In genomic region chr9:136694163-136694864, GRCh38 we compare ENCODE assay signal across 10 cellular contexts. TPM values are rescaled to one million over a fixed set of nuclear protein-coding genes. Genes with fewer than 3 reads are reported as not detected.
DNase-seq lines count a peak whose midpoint lies in the region; ATAC-seq and TF ChIP-seq lines count a peak whose summit lies in the region.
"Had no signal": no experiment of that assay in that cellular context is flagged by ENCODE, and none has a peak within 500 bp of the region (broad histone marks: within the 10 kb centered on the region; RNA-seq: fewer than 3 reads in every experiment).

No MANE protein-coding gene starts in this region.

- peaks cover 18% of the 10 kb centered on the region; the same call in 1 of the 2 replicates for H3K27me3 ChIP-seq in OCI-LY1 (ENCODE audit: insufficient read depth, low read length)

- no peaks in the 10 kb centered on the region for H3K9me2 ChIP-seq in OCI-LY1 (ENCODE audit: low read depth, low read length)

- no peaks in the 10 kb centered on the region for H3K36me3 Mint-ChIP-seq in chondrocyte (ENCODE audit: low read depth)

- no peaks in the 10 kb centered on the region for H3K4me1 Mint-ChIP-seq in chondrocyte (ENCODE audit: low read depth)

- peak; percentile 67 for DNase-seq in ELF-1 (ENCODE audit: low read depth, low spot score)
- DNase-seq in chondrocyte (ENCODE audit: low spot score) = no peak
- DNase-seq in medulla oblongata (ENCODE audit: extremely low spot score) = peak; percentile 35
- DNase-seq in foreskin melanocyte = no peak
- no peak for DNase-seq in SIG-M5 treated with dmso at 0.1 percent for 504 hours (lab: John Stamatoyannopoulos, UW; ENCODE audit: unreplicated experiment)

- H3K36me3 ChIP-seq in OCI-LY1 (ENCODE audit: insufficient read depth, low read length) = no peaks in the 10 kb centered on the region
- H3K36me3 ChIP-seq: HAP-1 had no signal

- no peak for ATAC-seq in GM21786 (IDR thresholded peaks at IDR 0.05; ENCODE audit: unreplicated experiment)

- no peak overlapping the region for H3K4me3 Mint-ChIP-seq in chondrocyte (ENCODE audit: unreplicated experiment)

- H3K27me3 Mint-ChIP-seq in chondrocyte (ENCODE audit: low read depth) = peaks cover 6% of the 10 kb centered on the region

- no peaks in the 10 kb centered on the region for H3K9me3 Mint-ChIP-seq in chondrocyte (ENCODE audit: low read depth)

- peak overlapping the region; percentile 61 for H3K27ac ChIP-seq in 22Rv1
- no peak overlapping the region for H3K27ac ChIP-seq in OCI-LY1 (ENCODE audit: low read depth, low read length, poor library complexity, severe bottlenecking)

- H3K4me3 ChIP-seq in OCI-LY1 (ENCODE audit: low read depth, low read length, poor library complexity, severe bottlenecking) = no peak overlapping the region
- H3K4me3 ChIP-seq: HAP-1 had no signal

- no peak overlapping the region for H3K27ac Mint-ChIP-seq in chondrocyte (ENCODE audit: unreplicated experiment)

- no peaks in the 10 kb centered on the region for H3K9me3 ChIP-seq in OCI-LY1 (ENCODE audit: low read length)
- H3K9me3 ChIP-seq: HAP-1 had no signal

- H4K20me1 ChIP-seq in OCI-LY1 (ENCODE audit: insufficient read depth, low read length) = no peaks in the 10 kb centered on the region

- no peak overlapping the region for H2AFZ ChIP-seq in OCI-LY1 (ENCODE audit: low read length)

- no peak overlapping the region for H3K9ac ChIP-seq in OCI-LY1 (ENCODE audit: low read length)

- peak; percentile 95 for TF ChIP-seq CTCF in 22Rv1 (IDR thresholded peaks at IDR 0.05)
- peak; percentile 34 for TF ChIP-seq CTCF in OCI-LY1 (IDR thresholded peaks at IDR 0.05; ENCODE audit: low read length)
- TF ChIP-seq CTCF in chondrocyte (IDR thresholded peaks at IDR 0.05) = peak; percentile 81

- peaks cover 13% of the 10 kb centered on the region for H3K4me1 ChIP-seq in OCI-LY1 (ENCODE audit: insufficient read depth, low read length, severe bottlenecking)
- H3K4me1 ChIP-seq: HAP-1 had no signal

- H3F3A ChIP-seq in OCI-LY1 (ENCODE audit: insufficient read depth, low read length) = no peaks in the 10 kb centered on the region

- H3K79me2 ChIP-seq in OCI-LY1 (ENCODE audit: insufficient read depth, low read length) = no peaks in the 10 kb centered on the region

- no peak overlapping the region for H3K4me2 ChIP-seq in OCI-LY1 (ENCODE audit: low read length)

RNA-seq across cellular contexts. Expression of gene AGPAT2, which starts 7.1 kb away (rescaled TPM):
- total RNA-seq in chondrocyte = 23.4 to 39.8 TPM (median 39.1 TPM) in 3 replicates

RNA-seq across cellular contexts. Expression of gene DIPK1B, which starts 18.1 kb away (rescaled TPM):
- 8.2 to 9.2 TPM (median 8.5 TPM) in 3 replicates for total RNA-seq in chondrocyte

RNA-seq across cellular contexts. Expression of gene EGFL7, which starts 31.6 kb away (rescaled TPM):
- 5.4 to 7.8 TPM (median 7.0 TPM) in 3 replicates for total RNA-seq in chondrocyte

RNA-seq across cellular contexts. Expression of gene LCN10, which starts 48.4 kb away (rescaled TPM):
- total RNA-seq in chondrocyte = not detected in 3 replicates

RNA-seq across cellular contexts. Expression of gene LCN6, which starts 54.0 kb away (rescaled TPM):
- not detected in 3 replicates for total RNA-seq in chondrocyte
- total RNA-seq: dermis microvascular lymphatic vessel endothelial cell had no signal

Comparison
In these comparisons a context has a peak if more than half of its experiments do, and no peak if none do; other contexts are left out.
1. CTCF ChIP-seq: peak in every context shown above with its lines; median percentile 95 in 22Rv1; 81 in chondrocyte; 34 in OCI-LY1.
2. DNase-seq: peak in ELF-1 (single experiment) and medulla oblongata (single experiment); none in chondrocyte (single experiment), foreskin melanocyte (single experiment) and SIG-M5 treated with dmso at 0.1 percent for 504 hours (single experiment).